Comparison of ENCODE assay signal across 10 cellular contexts in the genomic region with DNA sequence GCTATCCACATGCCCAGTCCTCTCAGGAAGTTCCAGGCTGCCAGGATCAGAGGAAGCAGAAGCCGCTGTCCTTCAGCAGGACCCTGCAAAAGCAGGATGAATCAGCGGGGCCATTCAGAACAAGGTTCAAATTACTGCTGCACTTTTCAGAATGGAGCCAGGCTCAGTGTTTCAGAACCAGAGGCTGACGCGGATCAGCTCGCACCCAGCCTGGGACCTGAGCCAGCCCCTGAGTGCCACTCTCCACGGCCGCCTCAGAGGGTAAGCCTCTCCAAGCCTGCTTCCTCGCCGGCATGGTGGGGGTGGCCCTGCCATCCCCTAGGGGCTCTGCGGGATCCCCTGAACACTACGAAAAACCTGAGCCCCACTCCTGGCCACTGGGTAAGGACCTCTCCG. TPM values are rescaled to one million over a fixed set of nuclear protein-coding genes. Genes with fewer than 3 reads are reported as not detected.
A peak's percentile ranks its signal among the peaks of the same experiment; 100 is the strongest.
DNase-seq lines count a peak whose midpoint lies in the region; ATAC-seq and TF ChIP-seq lines count a peak whose summit lies in the region.
"Had no signal": no experiment of that assay in that cellular context is flagged by ENCODE, and none has a peak within 500 bp of the region (broad histone marks: within the 10 kb centered on the region; RNA-seq: fewer than 3 reads in every experiment).

No MANE protein-coding gene starts in this region.

- TF ChIP-seq CTCF in WI38 (IDR thresholded peaks at IDR 0.05; ENCODE audit: low read depth, low read length), result no peak

- H3K4me3 ChIP-seq in WI38 (ENCODE audit: low read depth, low read length) (peak overlapping the region; percentile 30), skeletal muscle cell (ENCODE audit: low read depth, low read length) (no peak overlapping the region)

- intact Hi-C loops in cardiac septum (cut with DNase I), result no loop called here

- ATAC-seq in GM18505 (IDR thresholded peaks at IDR 0.05; ENCODE audit: unreplicated experiment) (no peak), HG03520 (IDR thresholded peaks at IDR 0.05; ENCODE audit: unreplicated experiment) (no peak)
- ATAC-seq: HCT116 had no signal

- DNase-seq in EL (peak; percentile 85), cardiac septum (ENCODE audit: low spot score) (peak; percentile 76), skeletal muscle cell (ENCODE audit: low read depth) (peak; percentile 75), NAMALWA (ENCODE audit: low spot score) (no peak), NCI-H1105 treated with DMSO at 0.1 percent for 48 hours (lab: John Stamatoyannopoulos, UW) (no peak)
- DNase-seq: T-helper 9 cell had no signal

- no peak for TF ChIP-seq POLR2A in GM18505 (IDR thresholded peaks at IDR 0.05; ENCODE audit: borderline replicate concordance, extremely low read depth, insufficient read depth, insufficient read length)

RNA-seq across cellular contexts. Expression of a gene that starts 24.7 kb away (rescaled TPM):
- total RNA-seq in cardiac septum, result 9.7 TPM

Comparison
In these comparisons a context has a peak if more than half of its experiments do, and no peak if none do; other contexts are left out.
1. DNase-seq: peak in EL (single experiment), cardiac septum (single experiment) and skeletal muscle cell (single experiment); none in NAMALWA (single experiment) and NCI-H1105 treated with DMSO at 0.1 percent for 48 hours (single experiment).